ENCODE assay signal across 1 cellular context in genomic region chr20:25230177-25230831, GRCh38.
TF ChIP-seq lines count a peak whose summit lies in the region.

No MANE protein-coding gene starts in this region.

TF ChIP-seq in WTC11, 78 proteins besides CTCF, POLR2A, EP300 and RAD21 (continued from another document):
- TF ChIP-seq ZNF532 (CRISPR knock-in tag; IDR thresholded peaks at IDR 0.05; ENCODE audit: borderline replicate concordance) (no peak), MXD4 (CRISPR knock-in tag; IDR thresholded peaks at IDR 0.05; ENCODE audit: borderline replicate concordance) (no peak), ZNF317 (CRISPR knock-in tag; IDR thresholded peaks at IDR 0.05; ENCODE audit: borderline replicate concordance, low read depth) (no peak), SMAD4 (CRISPR knock-in tag; IDR thresholded peaks at IDR 0.05) (no peak), ERG (CRISPR knock-in tag; IDR thresholded peaks at IDR 0.05) (no peak), ZBTB43 (CRISPR knock-in tag; IDR thresholded peaks at IDR 0.05) (no peak), AFF4 (CRISPR knock-in tag; IDR thresholded peaks at IDR 0.05; ENCODE audit: borderline replicate concordance) (no peak), RELA (CRISPR knock-in tag; IDR thresholded peaks at IDR 0.05; ENCODE audit: borderline replicate concordance) (no peak), ZNF671 (CRISPR knock-in tag; IDR thresholded peaks at IDR 0.05) (no peak), NFE2L1 (CRISPR knock-in tag; IDR thresholded peaks at IDR 0.05) (no peak), EMX1 (CRISPR knock-in tag; IDR thresholded peaks at IDR 0.05) (no peak), ATF2 (CRISPR knock-in tag; IDR thresholded peaks at IDR 0.05; ENCODE audit: borderline replicate concordance, low read depth) (no peak)
